In the genomic region with DNA sequence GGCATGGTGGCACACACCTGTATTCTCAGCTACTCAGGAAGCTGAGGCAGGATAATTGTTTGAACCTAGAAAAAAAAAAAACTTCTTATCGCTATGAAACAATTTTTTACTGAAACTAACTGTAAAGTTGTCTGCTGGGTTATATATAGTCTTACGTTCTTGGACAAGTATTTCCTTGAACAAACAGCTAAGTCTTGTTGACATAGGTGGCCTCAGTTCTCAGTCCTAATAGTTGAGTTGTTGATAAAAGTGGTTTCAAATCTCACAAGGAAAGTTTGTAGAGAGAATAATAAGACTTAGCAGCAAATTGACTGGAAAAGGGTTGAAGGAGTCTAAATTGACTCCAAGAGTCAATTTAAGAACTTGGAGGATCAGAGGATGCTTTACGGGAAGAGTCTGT, we compare ENCODE assay signal across 7 cellular contexts.
"Had no signal": no experiment of that assay in that cellular context is flagged by ENCODE, and none has a peak within 500 bp of the region (broad histone marks: within the 10 kb centered on the region; RNA-seq: fewer than 3 reads in every experiment).

No MANE protein-coding gene starts in this region.

- H3K4me3 ChIP-seq: GM23248, HAP-1, K562 had no signal

- H3K9ac ChIP-seq: GM23248 had no signal

- H3K9me3 ChIP-seq: HAP-1 had no signal

- H2AFZ ChIP-seq: GM23248 had no signal

- H3K4me1 ChIP-seq: HAP-1 had no signal

- H3K36me3 ChIP-seq: HAP-1 had no signal

- DNase-seq: GM23248, GOT3, H7, IMR-90 had no signal

- ATAC-seq: HCT116, K562 had no signal

- H3K27ac ChIP-seq: GM23248 had no signal
